27 cellular contexts compared by ENCODE assay signal in genomic region chrX:22467571-22467970, GRCh38.
"Had no signal": no experiment of that assay in that cellular context is flagged by ENCODE, and none has a peak within 500 bp of the region (broad histone marks: within the 10 kb centered on the region; RNA-seq: fewer than 3 reads in every experiment).

No MANE protein-coding gene starts in this region.

- DNase-seq: activated CD4-positive, alpha-beta T cell treated with anti-CD3 and anti-CD28 coated beads for 4 hours; activated CD4-positive, alpha-beta T cell treated with anti-CD3 and anti-CD28 coated beads, Interleukin-2, amount 50 U/mL, for 4 hours; activated CD8-positive, alpha-beta memory T cell treated with anti-CD3 and anti-CD28 coated beads for 24 hours; activated effector memory CD4-positive, alpha-beta T cell treated with Interleukin-2 at 50 U/mL for 16 hours; activated naive CD4-positive, alpha-beta T cell treated with Interleukin-2 at 50 U/mL for 16 hours; anterior cingulate cortex; endodermal cell; foreskin fibroblast; heart left ventricle; mesenchymal stem cell; stimulated activated CD4-positive, alpha-beta T cell treated with anti-CD3 and anti-CD28 coated beads, Interleukin-1b, Interleukin-23, amount 100 ng/mL, for 48 hours; stimulated activated CD4-positive, alpha-beta T cell treated with anti-CD3 and anti-CD28 coated beads, Interleukin-4, amount 100 ng/mL, for 4 hours; stimulated activated CD8-positive, alpha-beta memory T cell treated with anti-CD3 and anti-CD28 coated beads, Interleukin-4, amount 100 ng/mL, for 48 hours; stomach; thyroid gland; upper lobe of left lung had no signal

- H3K27ac ChIP-seq: heart left ventricle, right atrium auricular region, stomach, thyroid gland, upper lobe of left lung, vagina, VCaP had no signal

- H3K27me3 Mint-ChIP-seq: activated naive CD8-positive, alpha-beta T cell; central memory CD8-positive, alpha-beta T cell; dendritic cell treated with granulocyte-macrophage colony-stimulating factor and Interleukin-4, amounts not matched to agents 40 ng/mL and 50 ng/mL, for 4 days; natural killer cell treated with Interleukin-12 subunit alpha and Interleukin-12 subunit beta and Interleukin-15 and Interleukin-18, amount 100 ng/mL, for 72 hours; stimulated activated memory B cell treated with anti-CD40 and anti-IgM and Interleukin-4, amounts not matched to agents 10 μg/mL and 1 μg/mL and 100 μg/mL, for 72 hours had no signal

- H3K4me2 ChIP-seq: smooth muscle cell had no signal

- H3K4me3 Mint-ChIP-seq: activated naive CD8-positive, alpha-beta T cell; central memory CD8-positive, alpha-beta T cell; dendritic cell treated with granulocyte-macrophage colony-stimulating factor and Interleukin-4, amounts not matched to agents 40 ng/mL and 50 ng/mL, for 4 days; endodermal cell; natural killer cell treated with Interleukin-12 subunit alpha and Interleukin-12 subunit beta and Interleukin-15 and Interleukin-18, amount 100 ng/mL, for 72 hours; stimulated activated memory B cell treated with anti-CD40 and anti-IgM and Interleukin-4, amounts not matched to agents 10 μg/mL and 1 μg/mL and 100 μg/mL, for 72 hours had no signal

- H3K27me3 ChIP-seq: heart left ventricle, right atrium auricular region, stomach, thyroid gland, upper lobe of left lung, vagina had no signal

- FAIRE-seq: bronchial epithelial cell, TTC549 had no signal

- H3K4me1 Mint-ChIP-seq: central memory CD8-positive, alpha-beta T cell had no signal

- H3K9me3 Mint-ChIP-seq: central memory CD8-positive, alpha-beta T cell; dendritic cell treated with granulocyte-macrophage colony-stimulating factor and Interleukin-4, amounts not matched to agents 40 ng/mL and 50 ng/mL, for 4 days; endodermal cell; stimulated activated memory B cell treated with anti-CD40 and anti-IgM and Interleukin-4, amounts not matched to agents 10 μg/mL and 1 μg/mL and 100 μg/mL, for 72 hours had no signal

- H3K36me3 ChIP-seq: heart left ventricle, right atrium auricular region, stomach, thyroid gland, upper lobe of left lung, vagina had no signal

- H3K4me3 ChIP-seq: heart left ventricle, right atrium auricular region, smooth muscle cell, stomach, thyroid gland, upper lobe of left lung, vagina had no signal

- H3K4me1 ChIP-seq: heart left ventricle, right atrium auricular region, stomach, thyroid gland, upper lobe of left lung, vagina had no signal

- H3K27ac Mint-ChIP-seq: activated naive CD8-positive, alpha-beta T cell; dendritic cell treated with granulocyte-macrophage colony-stimulating factor and Interleukin-4, amounts not matched to agents 40 ng/mL and 50 ng/mL, for 4 days; endodermal cell; natural killer cell treated with Interleukin-12 subunit alpha and Interleukin-12 subunit beta and Interleukin-15 and Interleukin-18, amount 100 ng/mL, for 72 hours; stimulated activated memory B cell treated with anti-CD40 and anti-IgM and Interleukin-4, amounts not matched to agents 10 μg/mL and 1 μg/mL and 100 μg/mL, for 72 hours had no signal

- H3K36me3 Mint-ChIP-seq: activated naive CD8-positive, alpha-beta T cell; natural killer cell treated with Interleukin-12 subunit alpha and Interleukin-12 subunit beta and Interleukin-15 and Interleukin-18, amount 100 ng/mL, for 72 hours; stimulated activated memory B cell treated with anti-CD40 and anti-IgM and Interleukin-4, amounts not matched to agents 10 μg/mL and 1 μg/mL and 100 μg/mL, for 72 hours had no signal

- H3K9me3 ChIP-seq: heart left ventricle, right atrium auricular region, thyroid gland, upper lobe of left lung, vagina had no signal
